In genomic region chr1:22428672-22429071, GRCh38 we compare ENCODE assay signal across 8 cellular contexts. TPM values are rescaled to one million over a fixed set of nuclear protein-coding genes. Genes with fewer than 3 reads are reported as not detected.
DNase-seq lines count a peak whose midpoint lies in the region; ATAC-seq lines count a peak whose summit lies in the region.

No MANE protein-coding gene starts in this region.

- no peaks in the 10 kb centered on the region for H3K4me1 Mint-ChIP-seq in activated T-cell treated with anti-CD3 and anti-CD28 coated beads, Interleukin-2, amount 50 U/mL, for 4 hours (ENCODE audit: low read depth)

- peak; percentile 67 to 72 for ATAC-seq in activated T-cell treated with anti-CD3 and anti-CD28 coated beads, Interleukin-2, amount 50 U/mL, for 4 hours
- ATAC-seq in left ventricle myocardium superior, result peak; percentile 69

- no peaks in the 10 kb centered on the region for H3K9me3 Mint-ChIP-seq in activated T-cell treated with anti-CD3 and anti-CD28 coated beads, Interleukin-2, amount 50 U/mL, for 4 hours

- no peak overlapping the region for H3K27ac ChIP-seq in skin epidermis

- H3K4me3 Mint-ChIP-seq in activated T-cell treated with anti-CD3 and anti-CD28 coated beads, Interleukin-2, amount 50 U/mL, for 4 hours, result peak overlapping the region; percentile 82

- no peaks in the 10 kb centered on the region for H3K36me3 Mint-ChIP-seq in activated T-cell treated with anti-CD3 and anti-CD28 coated beads, Interleukin-2, amount 50 U/mL, for 4 hours (ENCODE audit: insufficient read depth)

- intact Hi-C loops in left ventricle myocardium superior (cut with micrococcal nuclease), result loop anchor here (10.0 kb wide), 1 partner anchor 206 kb away; the partner anchor contains the start of gene C1QA

- peak; percentile 77 for DNase-seq in NCI-H82 (lab: John Stamatoyannopoulos, UW)
- DNase-seq in NCI-H82 treated with DMSO at 0.1 percent for 48 hours (lab: John Stamatoyannopoulos, UW; ENCODE audit: unreplicated experiment), result no peak
- peak; percentile 90 for DNase-seq in NAMALWA (ENCODE audit: low spot score)
- no peak for DNase-seq in activated T-cell treated with anti-CD3 and anti-CD28 coated beads, Interleukin-2, amount 50 U/mL, for 4 hours
- no peak for DNase-seq in left ventricle myocardium superior
- no peak for DNase-seq in NCI-H2107 (lab: John Stamatoyannopoulos, UW)
- DNase-seq in NK-92 treated with Interleukin-12 subunit alpha and Interleukin-12 subunit beta, amount 100 ng/mL, for 24 hours (lab: John Stamatoyannopoulos, UW), result no peak

- H3K27me3 Mint-ChIP-seq in activated T-cell treated with anti-CD3 and anti-CD28 coated beads, Interleukin-2, amount 50 U/mL, for 4 hours (ENCODE audit: low read depth), result peaks cover 10% of the 10 kb centered on the region

- H3K4me3 ChIP-seq in skin epidermis, result peak overlapping the region in 5 of 7 experiments; percentile 15 to 32 (median 20)

RNA-seq across cellular contexts. Expression of gene ZBTB40, which starts 23.0 kb away (rescaled TPM):
- 10 to 100 TPM; 21.4 to 24.8 (median 24.5) TPM for total RNA-seq in activated T-cell treated with anti-CD3 and anti-CD28 coated beads, Interleukin-2, amount 50 U/mL, for 4 hours
- total RNA-seq in left ventricle myocardium superior, result 18.4 TPM

Comparison
In these comparisons a context has a peak if more than half of its experiments do, and no peak if none do; other contexts are left out.
1. DNase-seq: peak in NCI-H82 (single experiment) and NAMALWA (single experiment); none in NCI-H82 treated with DMSO at 0.1 percent for 48 hours (single experiment), activated T-cell treated with anti-CD3 and anti-CD28 coated beads, Interleukin-2, amount 50 U/mL, for 4 hours (single experiment), left ventricle myocardium superior (single experiment), NCI-H2107 (single experiment) and NK-92 treated with Interleukin-12 subunit alpha and Interleukin-12 subunit beta, amount 100 ng/mL, for 24 hours (single experiment).